In genomic region chr5:1799602-1800469, GRCh38 we compare ENCODE assay signal across 8 cellular contexts. TPM values are rescaled to one million over a fixed set of nuclear protein-coding genes. Genes with fewer than 3 reads are reported as not detected.
DNase-seq lines count a peak whose midpoint lies in the region; ATAC-seq and FAIRE-seq lines count a peak whose summit lies in the region.

Gene MRPL36, minus strand, starts transcription at chr5:1799837. Its CDS starts 902 bp downstream, at chr5:1798935.

- H3K36me3 ChIP-seq in mucosa of stomach (ENCODE audit: control insufficient read depth, insufficient read depth, low read length): peaks cover 6% of the 10 kb centered on the region

- no peaks in the 10 kb centered on the region for H3K9me3 ChIP-seq in mucosa of stomach (ENCODE audit: control insufficient read depth, low read length)

- FAIRE-seq in RCC 7860 (lab: Jason Lieb, UNC): no peak

- DNase-seq in DMS153 (lab: John Stamatoyannopoulos, UW): peak; percentile 89
- DNase-seq in Kasumi-1 (lab: John Stamatoyannopoulos, UW): peak; percentile 79 to 83
- DNase-seq in RCC 7860 (ENCODE audit: low spot score): peak; percentile 80
- peak; percentile 92 to 93 for DNase-seq in activated T-cell treated with anti-CD3 and anti-CD28 coated beads, Interleukin-2, amount 50 U/mL, for 48 hours
- DNase-seq in stimulated activated CD8-positive, alpha-beta memory T cell treated with anti-CD3 and anti-CD28 coated beads, Interleukin-4, amount 100 ng/mL, for 48 hours: peak; percentile 94

- H3K4me3 ChIP-seq in mucosa of stomach (ENCODE audit: low read length): peak within 1 kb of the TSS; percentile 80

- ATAC-seq in GM21723 (IDR thresholded peaks at IDR 0.05; ENCODE audit: unreplicated experiment) (peak; percentile 56), esophagus mucosa (peak; percentile 94)

- H3K4me1 ChIP-seq in mucosa of stomach (ENCODE audit: control insufficient read depth, insufficient read depth, low read length): peaks cover 12% of the 10 kb centered on the region

- H3K27me3 ChIP-seq in mucosa of stomach (ENCODE audit: control insufficient read depth, insufficient read depth, low read length): no peaks in the 10 kb centered on the region

- H3K9ac ChIP-seq in mucosa of stomach (ENCODE audit: low read length): peak within 1 kb of the TSS; percentile 85

RNA-seq across cellular contexts. Expression of gene MRPL36, which starts in this region (rescaled TPM):
- 54.3 TPM for total RNA-seq in esophagus mucosa

Comparison
In these comparisons a context has a peak if more than half of its experiments do, and no peak if none do; other contexts are left out.
1. Peak in every context shown above with its lines: DNase-seq, ATAC-seq and H3K4me3 ChIP-seq.